9 cellular contexts compared by ENCODE assay signal in genomic region chr20:25686081-25687077, GRCh38. TPM values are rescaled to one million over a fixed set of nuclear protein-coding genes. Genes with fewer than 3 reads are reported as not detected.
DNase-seq lines count a peak whose midpoint lies in the region; ATAC-seq, FAIRE-seq and TF ChIP-seq lines count a peak whose summit lies in the region.
"Had no signal": no experiment of that assay in that cellular context is flagged by ENCODE, and none has a peak within 500 bp of the region (broad histone marks: within the 10 kb centered on the region; RNA-seq: fewer than 3 reads in every experiment).

No MANE protein-coding gene starts in this region.

- no peak for DNase-seq in bronchial epithelial cell (ENCODE audit: low read depth)
- no peak for DNase-seq in GM19240 (ENCODE audit: insufficient read length, low spot score)
- no peak for DNase-seq in GOT3 (lab: John Stamatoyannopoulos, UW)
- DNase-seq in activated CD4-positive, alpha-beta T cell treated with anti-CD3 and anti-CD28 coated beads for 4 hours, result no peak
- DNase-seq: dermis blood vessel endothelial cell had no signal

- ATAC-seq in GM18519 (IDR thresholded peaks at IDR 0.05; ENCODE audit: low FRiP score, unreplicated experiment) (peak; percentile 14), GM21825 (IDR thresholded peaks at IDR 0.05; ENCODE audit: unreplicated experiment) (peak; percentile 16), HG03565 (IDR thresholded peaks at IDR 0.05; ENCODE audit: unreplicated experiment) (peak; percentile 19), HG03135 (IDR thresholded peaks at IDR 0.05; ENCODE audit: unreplicated experiment) (no peak)

- peaks cover 6% of the 10 kb centered on the region for H3K36me3 ChIP-seq in bronchial epithelial cell (ENCODE audit: control insufficient read depth, insufficient read depth, low read length)

- peak; percentile 60 for FAIRE-seq in bronchial epithelial cell (lab: Jason Lieb, UNC)

- no peak for TF ChIP-seq CTCF in bronchial epithelial cell (IDR thresholded peaks at IDR 0.05; ENCODE audit: insufficient read depth, low read length, severe bottlenecking)

- H3K27me3 ChIP-seq in bronchial epithelial cell (ENCODE audit: control insufficient read depth, insufficient read depth, low read length), result no peaks in the 10 kb centered on the region

- no peak overlapping the region for H3K4me3 ChIP-seq in bronchial epithelial cell (ENCODE audit: low read depth, low read length)

RNA-seq across cellular contexts. Expression of gene ZNF337, which starts 10.3 kb away (rescaled TPM):
- total RNA-seq in bronchial epithelial cell, result 18.2 and 18.4 TPM in 2 replicates
